8 cellular contexts compared by ENCODE assay signal in genomic region chr14:74882103-74882920, GRCh38. TPM values are rescaled to one million over a fixed set of nuclear protein-coding genes. Genes with fewer than 3 reads are reported as not detected.
A peak's percentile ranks its signal among the peaks of the same experiment; 100 is the strongest.
DNase-seq lines count a peak whose midpoint lies in the region; ATAC-seq and TF ChIP-seq lines count a peak whose summit lies in the region.

No MANE protein-coding gene starts in this region.

- POLR2A ChIA-PET in MCF 10A (lab: Yijun Ruan, JAX): interaction anchor here (0.5 to 5.5 kb wide), 27 partner anchors 8 to 1158 kb away, joined by 3 to 32 read pairs (median 3); partner anchors contain the start of genes AREL1, EIF2B2, FCF1 and RPS6KL1

- peak overlapping the region; percentile 93 to 98 (median 97) for H3K9ac ChIP-seq in BLaER1 treated with 17β-estradiol and CSF1 and Interleukin-3, amounts not matched to agents 10 nM and 100 nM

- CTCF ChIA-PET in MCF 10A (lab: Yijun Ruan, JAX): interaction anchor here (0.6 to 15.4 kb wide), 10 partner anchors 11 to 507 kb away, joined by 3 to 204 read pairs (median 4); no protein-coding TSS in a partner anchor

- peak; percentile 33 to 47 (median 37) for DNase-seq in T-helper 17 cell
- DNase-seq in MCF 10A (ENCODE audit: unreplicated experiment): peak; percentile 55
- DNase-seq in kidney glomerular epithelial cell (lab: John Stamatoyannopoulos, UW): peak; percentile 22
- DNase-seq in stimulated activated CD4-positive, alpha-beta T cell treated with anti-CD3 and anti-CD28 coated beads, Interleukin-2, amount 100 ng/mL, for 24 hours: peak; percentile 58 to 61
- no peak for DNase-seq in DMS114 treated with DMSO at 0.1 percent for 48 hours (lab: John Stamatoyannopoulos, UW; ENCODE audit: unreplicated experiment)

- TSS peak; percentile 40 for BruUV-seq in MCF 10A (replicated peaks; lab: Mats Ljungman, UMichigan)

- H3K36me3 Mint-ChIP-seq in T-helper 17 cell (ENCODE audit: low read depth): peaks cover 9% of the 10 kb centered on the region
- H3K36me3 Mint-ChIP-seq in MCF 10A (ENCODE audit: insufficient read depth, unreplicated experiment): peaks cover 31% of the 10 kb centered on the region

- H3K27me3 ChIP-seq in BLaER1 treated with 17β-estradiol and CSF1 and Interleukin-3, amounts not matched to agents 10 nM and 100 nM: no peaks in the 10 kb centered on the region

- H3K27me3 Mint-ChIP-seq in T-helper 17 cell (no peaks in the 10 kb centered on the region), MCF 10A (ENCODE audit: insufficient read depth, unreplicated experiment) (no peaks in the 10 kb centered on the region)

- TF ChIP-seq CTCF in MCF 10A (IDR thresholded peaks at IDR 0.05; ENCODE audit: unreplicated experiment): no peak

- peaks cover 24 to 79% (median 62%) of the 10 kb centered on the region in 10 experiments for H3K4me1 ChIP-seq in BLaER1 treated with 17β-estradiol and CSF1 and Interleukin-3, amounts not matched to agents 10 nM and 100 nM

- H3K4me3 Mint-ChIP-seq in T-helper 17 cell: peak overlapping the region; percentile 99
- H3K4me3 Mint-ChIP-seq in MCF 10A (ENCODE audit: unreplicated experiment): peak overlapping the region; percentile 99

- H3K4me2 ChIP-seq in BLaER1 treated with 17β-estradiol and CSF1 and Interleukin-3, amounts not matched to agents 10 nM and 100 nM: peak overlapping the region; percentile 81 to 98 (median 95)

- H3K9me3 ChIP-seq in BLaER1 treated with 17β-estradiol and CSF1 and Interleukin-3, amounts not matched to agents 10 nM and 100 nM (replicated peaks in 1 of 11): no peaks in the 10 kb centered on the region
- no peaks in the 10 kb centered on the region for H3K9me3 ChIP-seq in T-helper 17 cell (ENCODE audit: control insufficient read depth, low read length, poor library complexity, severe bottlenecking)

- peaks cover 57% of the 10 kb centered on the region for H3K4me1 Mint-ChIP-seq in T-helper 17 cell
- H3K4me1 Mint-ChIP-seq in MCF 10A (ENCODE audit: insufficient read depth, unreplicated experiment): peaks cover 50% of the 10 kb centered on the region

- H3K27ac ChIP-seq in BLaER1 treated with 17β-estradiol and CSF1 and Interleukin-3, amounts not matched to agents 10 nM and 100 nM: peak overlapping the region; percentile 82 to 97 (median 95)

- H3K4me3 ChIP-seq in BLaER1 treated with 17β-estradiol and CSF1 and Interleukin-3, amounts not matched to agents 10 nM and 100 nM: peak overlapping the region; percentile 84 to 99 (median 96)

- ATAC-seq in GM19351 (IDR thresholded peaks at IDR 0.05; ENCODE audit: unreplicated experiment) (peak; percentile 29), HG03442 (IDR thresholded peaks at IDR 0.05; ENCODE audit: unreplicated experiment) (peak; percentile 40), T-helper 17 cell (peak; percentile 76)

- no peaks in the 10 kb centered on the region for H3K9me3 Mint-ChIP-seq in MCF 10A (ENCODE audit: unreplicated experiment)

- H4K20me1 ChIP-seq in BLaER1 treated with 17β-estradiol and CSF1 and Interleukin-3, amounts not matched to agents 10 nM and 100 nM: peaks cover 49 to 55% (median 54%) of the 10 kb centered on the region in 11 experiments

- intact Hi-C loops in MCF 10A (cut with micrococcal nuclease): no loop called here

- H3K27ac Mint-ChIP-seq in T-helper 17 cell (peak overlapping the region; percentile 97), MCF 10A (ENCODE audit: low read depth, unreplicated experiment) (peak overlapping the region; percentile 99)

- H3K36me3 ChIP-seq in BLaER1 treated with 17β-estradiol and CSF1 and Interleukin-3, amounts not matched to agents 10 nM and 100 nM: peaks cover 28 to 43% (median 37%) of the 10 kb centered on the region in 11 experiments

RNA-seq across cellular contexts. Expression of gene DLST, which starts 0.6 kb away (rescaled TPM):
- 100 to 1,000 TPM; 127 to 134 TPM for total RNA-seq in T-helper 17 cell
- total RNA-seq in MCF 10A (2022): 114 and 139 TPM in 2 replicates

RNA-seq across cellular contexts. Expression of gene PROX2, which starts 6.4 kb away (rescaled TPM):
- total RNA-seq in T-helper 17 cell (not detected), MCF 10A (2022) (not detected in 2 replicates)

RNA-seq across cellular contexts. Expression of gene RPS6KL1, which starts 40.7 kb away (rescaled TPM):
- total RNA-seq in T-helper 17 cell (1 to 10 TPM; 1.0 to 1.9 TPM), MCF 10A (2022) (8.8 and 12.3 TPM in 2 replicates)
